8 cellular contexts compared by ENCODE assay signal in genomic region chr6:56757585-56757984, GRCh38.
DNase-seq lines count a peak whose midpoint lies in the region; ATAC-seq and TF ChIP-seq lines count a peak whose summit lies in the region.

No MANE protein-coding gene starts in this region.

- intact Hi-C loops in sciatic nerve (cut with DNase I), result no loop called here

- DNase-seq in MV-4-11 (lab: John Stamatoyannopoulos, UW) (peak; percentile 47), fibroblast of pulmonary artery (ENCODE audit: low read depth) (peak; percentile 80), sciatic nerve (ENCODE audit: low spot score) (no peak), GM03348 (ENCODE audit: low spot score) (no peak)
- DNase-seq in naive thymus-derived CD8-positive, alpha-beta T cell, result no peak
- no peak for DNase-seq in stimulated activated effector memory CD8-positive, alpha-beta T cell treated with anti-CD3 and anti-CD28 coated beads, Interleukin-12 subunit alpha, Interleukin-12 subunit beta, amount 100 ng/mL, for 72 hours (ENCODE audit: low spot score in 2 of 2)

- POLR2A ChIA-PET in naive thymus-derived CD8-positive, alpha-beta T cell (lab: Charles Lee), result no interaction called here

- H3K4me3 ChIP-seq in fibroblast of pulmonary artery (replicated peaks; ENCODE audit: low read depth, low read length), result no peak overlapping the region

- H3K27ac Mint-ChIP-seq in naive thymus-derived CD8-positive, alpha-beta T cell, result no peak overlapping the region
- no peak overlapping the region for H3K27ac Mint-ChIP-seq in stimulated activated effector memory CD8-positive, alpha-beta T cell treated with anti-CD3 and anti-CD28 coated beads, Interleukin-12 subunit alpha, Interleukin-12 subunit beta, amount 100 ng/mL, for 72 hours

- H3K4me1 Mint-ChIP-seq in naive thymus-derived CD8-positive, alpha-beta T cell, result no peaks in the 10 kb centered on the region
- H3K4me1 Mint-ChIP-seq in stimulated activated effector memory CD8-positive, alpha-beta T cell treated with anti-CD3 and anti-CD28 coated beads, Interleukin-12 subunit alpha, Interleukin-12 subunit beta, amount 100 ng/mL, for 72 hours, result no peaks in the 10 kb centered on the region

- peaks cover 0 to 2% (median 0%) of the 10 kb centered on the region in 5 donors for H3K27me3 Mint-ChIP-seq in naive thymus-derived CD8-positive, alpha-beta T cell

- no peak overlapping the region for H3K4me3 Mint-ChIP-seq in naive thymus-derived CD8-positive, alpha-beta T cell
- H3K4me3 Mint-ChIP-seq in stimulated activated effector memory CD8-positive, alpha-beta T cell treated with anti-CD3 and anti-CD28 coated beads, Interleukin-12 subunit alpha, Interleukin-12 subunit beta, amount 100 ng/mL, for 72 hours, result no peak overlapping the region

- H3K36me3 Mint-ChIP-seq in naive thymus-derived CD8-positive, alpha-beta T cell, result no peaks in the 10 kb centered on the region
- no peaks in the 10 kb centered on the region for H3K36me3 Mint-ChIP-seq in stimulated activated effector memory CD8-positive, alpha-beta T cell treated with anti-CD3 and anti-CD28 coated beads, Interleukin-12 subunit alpha, Interleukin-12 subunit beta, amount 100 ng/mL, for 72 hours

- peak; percentile 61 for TF ChIP-seq CTCF in fibroblast of pulmonary artery (IDR thresholded peaks at IDR 0.05; ENCODE audit: low read length, missing control alignments)

- ATAC-seq in GM18511 (IDR thresholded peaks at IDR 0.05; ENCODE audit: unreplicated experiment) (peak; percentile 29), sciatic nerve (peak; percentile 58), GM18870 (IDR thresholded peaks at IDR 0.05; ENCODE audit: unreplicated experiment) (no peak)
- ATAC-seq in naive thymus-derived CD8-positive, alpha-beta T cell, result no peak
- no peak for ATAC-seq in stimulated activated effector memory CD8-positive, alpha-beta T cell treated with anti-CD3 and anti-CD28 coated beads, Interleukin-12 subunit alpha, Interleukin-12 subunit beta, amount 100 ng/mL, for 72 hours

- no peaks in the 10 kb centered on the region for H3K9me3 Mint-ChIP-seq in naive thymus-derived CD8-positive, alpha-beta T cell
- no peaks in the 10 kb centered on the region for H3K9me3 Mint-ChIP-seq in stimulated activated effector memory CD8-positive, alpha-beta T cell treated with anti-CD3 and anti-CD28 coated beads, Interleukin-12 subunit alpha, Interleukin-12 subunit beta, amount 100 ng/mL, for 72 hours

Comparison
In these comparisons a context has a peak if more than half of its experiments do, and no peak if none do; other contexts are left out.
1. ATAC-seq: peak in GM18511 (single experiment) and sciatic nerve (single experiment); none in naive thymus-derived CD8-positive, alpha-beta T cell (0 of 2), stimulated activated effector memory CD8-positive, alpha-beta T cell treated with anti-CD3 and anti-CD28 coated beads, Interleukin-12 subunit alpha, Interleukin-12 subunit beta, amount 100 ng/mL, for 72 hours (single experiment) and GM18870 (single experiment).
2. DNase-seq: peak in MV-4-11 (single experiment) and fibroblast of pulmonary artery (single experiment); none in sciatic nerve (single experiment), naive thymus-derived CD8-positive, alpha-beta T cell (0 of 10), stimulated activated effector memory CD8-positive, alpha-beta T cell treated with anti-CD3 and anti-CD28 coated beads, Interleukin-12 subunit alpha, Interleukin-12 subunit beta, amount 100 ng/mL, for 72 hours (0 of 2) and GM03348 (single experiment).